23 cellular contexts compared by ENCODE assay signal in the genomic region with DNA sequence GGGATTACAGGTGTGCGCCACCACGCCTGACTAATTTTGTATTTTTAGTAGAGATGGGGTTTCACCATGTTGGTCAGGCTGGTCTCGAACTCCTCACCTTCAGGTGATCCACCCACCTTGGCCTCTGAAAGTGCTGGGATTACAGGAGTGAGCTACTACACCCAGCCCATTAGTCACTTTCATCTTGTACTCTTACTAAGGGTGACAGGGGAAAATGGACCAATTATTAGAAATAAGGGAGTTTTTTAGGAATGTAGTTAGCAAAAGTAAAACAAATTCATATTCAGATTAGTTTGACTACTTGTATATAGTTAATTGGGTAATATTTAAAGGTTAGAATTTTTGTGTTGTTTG.
"Had no signal": no experiment of that assay in that cellular context is flagged by ENCODE, and none has a peak within 500 bp of the region (broad histone marks: within the 10 kb centered on the region; RNA-seq: fewer than 3 reads in every experiment).

No MANE protein-coding gene starts in this region.

- H3K4me1 Mint-ChIP-seq: neural progenitor cell had no signal

- DNase-seq: activated CD4-positive, CD25-positive, alpha-beta regulatory T cell; activated effector memory CD4-positive, alpha-beta T cell treated with anti-CD3 and anti-CD28 coated beads, Interleukin-2, amount 50 U/mL, for 16 hours; activated naive CD4-positive, alpha-beta T cell treated with anti-CD3 and anti-CD28 coated beads, Interleukin-2, amount 50 U/mL, for 16 hours; adrenal gland; brain microvascular endothelial cell; caudate nucleus; effector CD4-positive, alpha-beta T cell; foreskin melanocyte; immature natural killer cell; left lung; naive B cell; posterior cingulate gyrus; small intestine; stimulated activated CD8-positive, alpha-beta memory T cell treated with anti-CD3 and anti-CD28 coated beads, Interleukin-4, amount 100 ng/mL, for 48 hours; transverse colon had no signal

- H3K27ac Mint-ChIP-seq: dendritic cell treated with granulocyte-macrophage colony-stimulating factor and Interleukin-4, amounts not matched to agents 40 ng/mL and 50 ng/mL, for 4 days; neural progenitor cell; T-helper 1 cell treated with Interleukin-12 subunit alpha and Interleukin-12 subunit beta and Interleukin-4 antibody, amounts not matched to agents 30 μg/mL and 1 μg/mL, for 36 hours had no signal

- ATAC-seq: left lung, sciatic nerve had no signal

- H3K27me3 ChIP-seq: adrenal gland, ascending aorta, brain microvascular endothelial cell, left lung, neural progenitor cell, suprapubic skin, transverse colon had no signal

- H3K9me3 ChIP-seq: adrenal gland, ascending aorta, left lung, suprapubic skin, transverse colon had no signal

- H3K9me3 Mint-ChIP-seq: dendritic cell treated with granulocyte-macrophage colony-stimulating factor and Interleukin-4, amounts not matched to agents 40 ng/mL and 50 ng/mL, for 4 days; immature natural killer cell; naive B cell; neural progenitor cell; T-helper 1 cell treated with Interleukin-12 subunit alpha and Interleukin-12 subunit beta and Interleukin-4 antibody, amounts not matched to agents 30 μg/mL and 1 μg/mL, for 36 hours had no signal

- H3K27me3 Mint-ChIP-seq: activated CD8-positive, alpha-beta T cell treated with anti-CD3 and anti-CD28 coated beads for 36 hours; dendritic cell treated with granulocyte-macrophage colony-stimulating factor and Interleukin-4, amounts not matched to agents 40 ng/mL and 50 ng/mL, for 4 days; naive B cell; stimulated activated naive CD8-positive, alpha-beta T cell treated with anti-CD3 and anti-CD28 coated beads, Interleukin-15, Interleukin-2, amounts not matched to agents 100 ng/mL and 50 ng/mL, for 24 hours had no signal

- H3K27ac ChIP-seq: adrenal gland, ascending aorta, brain microvascular endothelial cell, left lung, neural progenitor cell, suprapubic skin, transverse colon had no signal

- H3K4me3 Mint-ChIP-seq: activated CD8-positive, alpha-beta T cell treated with anti-CD3 and anti-CD28 coated beads for 36 hours; dendritic cell treated with granulocyte-macrophage colony-stimulating factor and Interleukin-4, amounts not matched to agents 40 ng/mL and 50 ng/mL, for 4 days; immature natural killer cell; naive B cell; neural progenitor cell; stimulated activated naive CD8-positive, alpha-beta T cell treated with anti-CD3 and anti-CD28 coated beads, Interleukin-15, Interleukin-2, amounts not matched to agents 100 ng/mL and 50 ng/mL, for 24 hours; T-helper 1 cell treated with Interleukin-12 subunit alpha and Interleukin-12 subunit beta and Interleukin-4 antibody, amounts not matched to agents 30 μg/mL and 1 μg/mL, for 36 hours had no signal
